17 cellular contexts compared by ENCODE assay signal in the genomic region with DNA sequence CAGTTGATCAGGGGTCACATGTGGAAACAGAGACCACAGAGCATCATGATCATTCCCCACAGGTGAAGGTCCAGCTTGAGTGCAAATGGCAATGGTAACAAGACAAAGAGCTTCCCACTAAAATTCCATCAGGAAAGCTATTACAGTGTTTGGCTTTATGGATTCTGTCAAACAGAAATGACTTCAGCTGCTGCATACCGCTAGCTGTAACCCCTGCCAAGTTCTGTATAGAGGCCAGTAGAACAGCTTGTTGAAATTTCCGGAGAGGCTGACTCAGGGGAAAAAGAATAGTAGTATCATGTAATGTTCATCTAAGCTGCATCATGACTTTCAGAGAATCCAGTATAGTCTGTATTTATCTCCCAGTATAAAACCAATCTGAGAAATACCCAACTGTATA.
DNase-seq lines count a peak whose midpoint lies in the region; ATAC-seq and TF ChIP-seq lines count a peak whose summit lies in the region.
"Had no signal": no experiment of that assay in that cellular context is flagged by ENCODE, and none has a peak within 500 bp of the region (broad histone marks: within the 10 kb centered on the region; RNA-seq: fewer than 3 reads in every experiment).

No MANE protein-coding gene starts in this region.

- peaks cover 0 to 4% of the 10 kb centered on the region in 2 donors for H3K9me3 ChIP-seq in left lung
- H3K9me3 ChIP-seq: Peyer's patch had no signal

- ATAC-seq in left lung (peak; percentile 64), HG02885 (IDR thresholded peaks at IDR 0.05; ENCODE audit: poor library complexity, unreplicated experiment) (no peak), GM21360 (IDR thresholded peaks at IDR 0.05; ENCODE audit: unreplicated experiment) (no peak), GM18505 (IDR thresholded peaks at IDR 0.05; ENCODE audit: unreplicated experiment) (no peak), HG02981 (IDR thresholded peaks at IDR 0.05; ENCODE audit: unreplicated experiment) (no peak)
- ATAC-seq: esophagus mucosa had no signal

- intact Hi-C loops in left lung (cut with DNase I), result no loop called here

- H3K27ac ChIP-seq in left lung, result no peak overlapping the region
- H3K27ac ChIP-seq: Peyer's patch had no signal

- TF ChIP-seq POLR2A in GM18505 (IDR thresholded peaks at IDR 0.05; ENCODE audit: borderline replicate concordance, extremely low read depth, insufficient read depth, insufficient read length), result no peak

- TF ChIP-seq CTCF in chondrocyte (IDR thresholded peaks at IDR 0.05), result no peak
- no peak for TF ChIP-seq CTCF in left lung (IDR thresholded peaks at IDR 0.05)

- no peak overlapping the region for H3K4me3 Mint-ChIP-seq in chondrocyte (ENCODE audit: unreplicated experiment)
- H3K4me3 Mint-ChIP-seq: activated CD4-positive, alpha-beta memory T cell treated with anti-CD3 and anti-CD28 coated beads, Interleukin-2, amount 10 ng/mL, durations not matched to agents 7 days and 5 days; central memory CD8-positive, alpha-beta T cell had no signal

- H3K27me3 Mint-ChIP-seq in chondrocyte (ENCODE audit: low read depth), result peaks cover 4% of the 10 kb centered on the region
- H3K27me3 Mint-ChIP-seq: activated CD4-positive, alpha-beta memory T cell treated with anti-CD3 and anti-CD28 coated beads, Interleukin-2, amount 10 ng/mL, durations not matched to agents 7 days and 5 days; central memory CD8-positive, alpha-beta T cell had no signal

- H3K9me3 Mint-ChIP-seq in chondrocyte (ENCODE audit: low read depth), result no peaks in the 10 kb centered on the region

- H3K4me3 ChIP-seq in left lung, result no peak overlapping the region
- H3K4me3 ChIP-seq: Peyer's patch had no signal

- DNase-seq in DMS53 (lab: John Stamatoyannopoulos, UW) (peak; percentile 32), NCI-H69 (lab: John Stamatoyannopoulos, UW) (peak; percentile 34), chondrocyte (ENCODE audit: low spot score) (no peak), left lung (no peak)
- DNase-seq: activated CD4-positive, alpha-beta memory T cell treated with anti-CD3 and anti-CD28 coated beads, Interleukin-2, amount 10 ng/mL, durations not matched to agents 7 days and 5 days; C1 segment of cervical spinal cord; NCI-H1048; NCI-H526; Peyer's patch; stimulated activated naive CD4-positive, alpha-beta T cell treated with Interleukin-2 at 50 U/mL for 16 hours; T-helper 9 cell had no signal

- H3K27me3 ChIP-seq in left lung, result no peaks in the 10 kb centered on the region
- H3K27me3 ChIP-seq: Peyer's patch had no signal

- H3K27ac Mint-ChIP-seq in chondrocyte (ENCODE audit: unreplicated experiment), result peak overlapping the region; percentile 61
- H3K27ac Mint-ChIP-seq: activated CD4-positive, alpha-beta memory T cell treated with anti-CD3 and anti-CD28 coated beads, Interleukin-2, amount 10 ng/mL, durations not matched to agents 7 days and 5 days had no signal

- no peaks in the 10 kb centered on the region for H3K36me3 ChIP-seq in left lung
- H3K36me3 ChIP-seq: Peyer's patch had no signal

- peaks cover 9% of the 10 kb centered on the region for H3K4me1 Mint-ChIP-seq in chondrocyte (ENCODE audit: low read depth)
- H3K4me1 Mint-ChIP-seq: activated CD4-positive, alpha-beta memory T cell treated with anti-CD3 and anti-CD28 coated beads, Interleukin-2, amount 10 ng/mL, durations not matched to agents 7 days and 5 days; central memory CD8-positive, alpha-beta T cell had no signal

- H3K36me3 Mint-ChIP-seq in chondrocyte (ENCODE audit: low read depth), result no peaks in the 10 kb centered on the region

- no peaks in the 10 kb centered on the region for H3K4me1 ChIP-seq in left lung
- H3K4me1 ChIP-seq: Peyer's patch had no signal

Comparison
In these comparisons a context has a peak if more than half of its experiments do, and no peak if none do; other contexts are left out.
1. DNase-seq: peak in DMS53 (single experiment) and NCI-H69 (single experiment); none in chondrocyte (single experiment) and left lung (0 of 2).